ENCODE assay signal across 27 cellular contexts in the genomic region with DNA sequence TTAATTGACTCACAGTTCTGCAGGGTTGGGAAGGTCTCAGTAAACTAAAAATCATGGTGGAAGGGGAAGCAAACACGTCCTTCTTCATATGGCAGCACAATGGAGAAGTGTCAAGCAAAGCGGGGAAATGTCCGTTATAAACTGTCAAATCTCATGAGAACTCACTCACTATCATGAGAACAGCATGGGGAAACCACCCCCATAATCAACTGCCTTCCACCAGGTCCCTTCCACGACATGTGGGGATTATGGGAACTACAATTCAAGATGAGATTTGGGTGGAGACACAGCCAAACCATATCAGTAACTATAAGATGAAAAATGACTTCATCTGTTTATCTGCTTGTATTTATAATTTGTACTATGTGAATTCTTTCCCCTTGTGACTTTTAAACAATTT.
"Had no signal": no experiment of that assay in that cellular context is flagged by ENCODE, and none has a peak within 500 bp of the region (broad histone marks: within the 10 kb centered on the region; RNA-seq: fewer than 3 reads in every experiment).

No MANE protein-coding gene starts in this region.

- H3K36me3 Mint-ChIP-seq: activated naive CD8-positive, alpha-beta T cell had no signal

- H3K27ac Mint-ChIP-seq: activated CD4-positive, alpha-beta memory T cell treated with anti-CD3 and anti-CD28 coated beads, Interleukin-2, amount 10 ng/mL, durations not matched to agents 7 days and 5 days; activated CD4-positive, alpha-beta T cell treated with anti-CD3 and anti-CD28 coated beads, Interleukin-2, amount 10 ng/mL, durations not matched to agents 7 days and 5 days; activated naive CD8-positive, alpha-beta T cell; activated T-cell treated with anti-CD3 and anti-CD28 coated beads, Interleukin-2, amount 50 U/mL, for 24 hours; activated T-cell treated with anti-CD3 and anti-CD28 coated beads, Interleukin-2, amount 50 U/mL, for 72 hours; effector memory CD8-positive, alpha-beta T cell had no signal

- H3K9me3 Mint-ChIP-seq: activated CD4-positive, alpha-beta T cell treated with anti-CD3 and anti-CD28 coated beads, Interleukin-2, amount 10 ng/mL, durations not matched to agents 7 days and 5 days; activated T-cell treated with anti-CD3 and anti-CD28 coated beads, Interleukin-2, amount 50 U/mL, for 24 hours had no signal

- H3K4me1 Mint-ChIP-seq: activated CD4-positive, alpha-beta memory T cell treated with anti-CD3 and anti-CD28 coated beads, Interleukin-2, amount 10 ng/mL, durations not matched to agents 7 days and 5 days; activated CD4-positive, alpha-beta T cell treated with anti-CD3 and anti-CD28 coated beads, Interleukin-2, amount 10 ng/mL, durations not matched to agents 7 days and 5 days; central memory CD8-positive, alpha-beta T cell had no signal

- H3K4me1 ChIP-seq: esophagus squamous epithelium, gastroesophageal sphincter, heart right ventricle had no signal

- H3K4me3 ChIP-seq: esophagus squamous epithelium, gastroesophageal sphincter, heart right ventricle had no signal

- ATAC-seq: activated T-cell treated with anti-CD3 and anti-CD28 coated beads, Interleukin-2, amount 50 U/mL, for 72 hours; effector memory CD8-positive, alpha-beta T cell; gastroesophageal sphincter; heart right ventricle had no signal

- H3K4me3 Mint-ChIP-seq: activated CD4-positive, alpha-beta memory T cell treated with anti-CD3 and anti-CD28 coated beads, Interleukin-2, amount 10 ng/mL, durations not matched to agents 7 days and 5 days; activated CD4-positive, alpha-beta T cell treated with anti-CD3 and anti-CD28 coated beads, Interleukin-2, amount 10 ng/mL, durations not matched to agents 7 days and 5 days; activated naive CD8-positive, alpha-beta T cell; activated T-cell treated with anti-CD3 and anti-CD28 coated beads, Interleukin-2, amount 50 U/mL, for 24 hours; activated T-cell treated with anti-CD3 and anti-CD28 coated beads, Interleukin-2, amount 50 U/mL, for 72 hours; central memory CD8-positive, alpha-beta T cell; effector memory CD8-positive, alpha-beta T cell had no signal

- H3K36me3 ChIP-seq: brain microvascular endothelial cell, esophagus squamous epithelium, gastroesophageal sphincter, heart right ventricle had no signal

- H3K27me3 Mint-ChIP-seq: activated CD4-positive, alpha-beta memory T cell treated with anti-CD3 and anti-CD28 coated beads, Interleukin-2, amount 10 ng/mL, durations not matched to agents 7 days and 5 days; activated CD4-positive, alpha-beta T cell treated with anti-CD3 and anti-CD28 coated beads, Interleukin-2, amount 10 ng/mL, durations not matched to agents 7 days and 5 days; activated naive CD8-positive, alpha-beta T cell; activated T-cell treated with anti-CD3 and anti-CD28 coated beads, Interleukin-2, amount 50 U/mL, for 24 hours; central memory CD8-positive, alpha-beta T cell; effector memory CD8-positive, alpha-beta T cell had no signal

- H3K27me3 ChIP-seq: brain microvascular endothelial cell, esophagus squamous epithelium, gastroesophageal sphincter, heart right ventricle had no signal

- H3K27ac ChIP-seq: brain microvascular endothelial cell, epithelial cell of prostate, esophagus squamous epithelium, gastroesophageal sphincter, heart right ventricle had no signal

- DNase-seq: activated CD4-positive, alpha-beta memory T cell treated with anti-CD3 and anti-CD28 coated beads, Interleukin-2, amount 10 ng/mL, durations not matched to agents 7 days and 5 days; activated CD4-positive, alpha-beta T cell treated with anti-CD3 and anti-CD28 coated beads for 1 hour; activated CD4-positive, alpha-beta T cell treated with anti-CD3 and anti-CD28 coated beads for 4 hours; activated CD4-positive, alpha-beta T cell treated with anti-CD3 and anti-CD28 coated beads, Interleukin-2, amount 10 ng/mL, durations not matched to agents 7 days and 5 days; activated CD4-positive, alpha-beta T cell treated with anti-CD3 and anti-CD28 coated beads, Interleukin-2, amount 50 U/mL, for 4 hours; activated CD8-positive, alpha-beta memory T cell treated with anti-CD3 and anti-CD28 coated beads, Interleukin-2, amount 50 U/mL, for 48 hours; activated gamma-delta T cell treated with Interleukin-2 at 50 U/mL for 16 hours; activated naive CD4-positive, alpha-beta T cell treated with anti-CD3 and anti-CD28 coated beads, Interleukin-2, amount 50 U/mL, for 16 hours; activated naive CD4-positive, alpha-beta T cell treated with Interleukin-2 at 50 U/mL for 16 hours; activated T-cell treated with anti-CD3 and anti-CD28 coated beads for 4 hours; activated T-cell treated with anti-CD3 and anti-CD28 coated beads, Interleukin-2, amount 50 U/mL, for 24 hours; activated T-cell treated with anti-CD3 and anti-CD28 coated beads, Interleukin-2, amount 50 U/mL, for 72 hours; amniotic stem cell; anterior cingulate cortex; brain microvascular endothelial cell; cortex of kidney; dermis blood vessel endothelial cell; effector CD4-positive, alpha-beta T cell; effector memory CD8-positive, alpha-beta T cell; esophagus squamous epithelium; foreskin melanocyte; heart right ventricle; T-helper 2 cell had no signal

- H3K9me3 ChIP-seq: esophagus squamous epithelium, gastroesophageal sphincter, heart right ventricle had no signal
